1 cellular context compared by ENCODE assay signal in genomic region chr16:53515811-53516210, GRCh38.
TF ChIP-seq lines count a peak whose summit lies in the region.

No MANE protein-coding gene starts in this region.

TF ChIP-seq in H1, 55 proteins besides CTCF, POLR2A, EP300 and RAD21:
- TF ChIP-seq CEBPB (IDR thresholded peaks at IDR 0.05; ENCODE audit: low read depth, low read length) (no peak), TCF12 (IDR thresholded peaks at IDR 0.05; ENCODE audit: low read depth, low read length) (no peak), ATF2 (IDR thresholded peaks at IDR 0.05; ENCODE audit: low read length) (no peak), CHD7 (IDR thresholded peaks at IDR 0.05; ENCODE audit: insufficient replicate concordance, low read length) (no peak), MAX (IDR thresholded peaks at IDR 0.05) (no peak), TEAD4 (IDR thresholded peaks at IDR 0.05; ENCODE audit: low read depth, low read length) (no peak), CBX5 (IDR thresholded peaks at IDR 0.05; ENCODE audit: low read depth, low read length) (no peak), CREB1 (IDR thresholded peaks at IDR 0.05) (no peak), SIRT6 (IDR thresholded peaks at IDR 0.05; ENCODE audit: low read length) (no peak), CTBP2 (IDR thresholded peaks at IDR 0.05; ENCODE audit: borderline replicate concordance, insufficient read depth, insufficient read length, low read length) (no peak), RXRA (IDR thresholded peaks at IDR 0.05; ENCODE audit: insufficient read depth, low read depth, low read length) (no peak), CBX8 (IDR thresholded peaks at IDR 0.05; ENCODE audit: borderline replicate concordance, low read depth, low read length) (no peak), BCL11A (IDR thresholded peaks at IDR 0.05; ENCODE audit: low read depth in 2 of 2, low read length in 2 of 2) (no peak), BRCA1 (IDR thresholded peaks at IDR 0.05; ENCODE audit: low read depth, low read length) (no peak), YY1 (IDR thresholded peaks at IDR 0.05; ENCODE audit: low read depth, low read length) (no peak), RFX5 (IDR thresholded peaks at IDR 0.05; ENCODE audit: borderline replicate concordance, low read depth, low read length) (no peak), KDM1A (IDR thresholded peaks at IDR 0.05; ENCODE audit: borderline replicate concordance, low read length) (no peak)
